ENCODE assay signal across 28 cellular contexts in genomic region chr11:95104916-95105315, GRCh38. TPM values are rescaled to one million over a fixed set of nuclear protein-coding genes. Genes with fewer than 3 reads are reported as not detected.
"Had no signal": no experiment of that assay in that cellular context is flagged by ENCODE, and none has a peak within 500 bp of the region (broad histone marks: within the 10 kb centered on the region; RNA-seq: fewer than 3 reads in every experiment).

No MANE protein-coding gene starts in this region.

- ATAC-seq: activated T-helper 17 cell treated with anti-CD3 and anti-CD28 coated beads, Interleukin-2, amount 50 U/mL, for 72 hours; heart left ventricle; left cardiac atrium; stimulated activated effector memory CD8-positive, alpha-beta T cell treated with anti-CD3 and anti-CD28 coated beads, Interleukin-12 subunit alpha, Interleukin-12 subunit beta, amount 100 ng/mL, for 72 hours; stimulated activated naive CD8-positive, alpha-beta T cell treated with anti-CD3 and anti-CD28 coated beads, Interleukin-15, amount 100 ng/mL, for 72 hours had no signal

- DNase-seq: activated CD4-positive, alpha-beta T cell treated with anti-CD3 and anti-CD28 coated beads for 1 hour; activated CD4-positive, alpha-beta T cell treated with anti-CD3 and anti-CD28 coated beads, Interleukin-2, amount 50 U/mL, for 1 hour; activated CD8-positive, alpha-beta memory T cell treated with anti-CD3 and anti-CD28 coated beads, Interleukin-2, amount 50 U/mL, for 4 hours; activated naive CD4-positive, alpha-beta T cell; activated T-cell treated with anti-CD3 and anti-CD28 coated beads, Interleukin-2, amount 50 U/mL, for 24 hours; adrenal gland; brain microvascular endothelial cell; central memory CD4-positive, alpha-beta T cell; colonic mucosa; esophagus squamous epithelium; heart left ventricle; left cardiac atrium; naive B cell; stimulated activated CD4-positive, alpha-beta T cell treated with anti-CD3 and anti-CD28 coated beads, Interleukin-2, amount 100 ng/mL, for 24 hours; stimulated activated naive CD8-positive, alpha-beta T cell treated with anti-CD3 and anti-CD28 coated beads, Interleukin-15, amount 100 ng/mL, for 72 hours; tibial artery had no signal

- H3K9me3 Mint-ChIP-seq: activated T-cell treated with anti-CD3 and anti-CD28 coated beads, Interleukin-2, amount 50 U/mL, for 24 hours; activated T-helper 17 cell treated with anti-CD3 and anti-CD28 coated beads, Interleukin-2, amount 50 U/mL, for 72 hours; naive B cell; stimulated activated effector memory CD8-positive, alpha-beta T cell treated with anti-CD3 and anti-CD28 coated beads, Interleukin-12 subunit alpha, Interleukin-12 subunit beta, amount 100 ng/mL, for 72 hours; stimulated activated naive CD8-positive, alpha-beta T cell treated with anti-CD3 and anti-CD28 coated beads, Interleukin-15, amount 100 ng/mL, for 72 hours; T-helper 2 cell treated with Interferon-gamma antibody and Interleukin-4, amounts not matched to agents 5 μg/mL and 100 μg/mL, for 36 hours had no signal

- H3K36me3 ChIP-seq: adrenal gland, colonic mucosa, prostate gland, right atrium auricular region had no signal

- H3K4me3 ChIP-seq: adrenal gland, ascending aorta, colonic mucosa, esophagus squamous epithelium, heart left ventricle, prostate gland, right atrium auricular region, skin epidermis, tibial artery had no signal

- H3K4me1 ChIP-seq: colonic mucosa, prostate gland had no signal

- H3K27me3 Mint-ChIP-seq: activated naive CD8-positive, alpha-beta T cell; activated T-cell treated with anti-CD3 and anti-CD28 coated beads, Interleukin-2, amount 50 U/mL, for 24 hours; activated T-helper 17 cell treated with anti-CD3 and anti-CD28 coated beads, Interleukin-2, amount 50 U/mL, for 72 hours; naive B cell; stimulated activated naive CD8-positive, alpha-beta T cell treated with anti-CD3 and anti-CD28 coated beads, Interleukin-15, amount 100 ng/mL, for 72 hours had no signal

- H3K27ac Mint-ChIP-seq: activated naive CD8-positive, alpha-beta T cell; activated T-cell treated with anti-CD3 and anti-CD28 coated beads, Interleukin-2, amount 50 U/mL, for 24 hours; activated T-helper 17 cell treated with anti-CD3 and anti-CD28 coated beads, Interleukin-2, amount 50 U/mL, for 72 hours; stimulated activated naive CD8-positive, alpha-beta T cell treated with anti-CD3 and anti-CD28 coated beads, Interleukin-15, amount 100 ng/mL, for 72 hours; T-helper 2 cell treated with Interferon-gamma antibody and Interleukin-4, amounts not matched to agents 5 μg/mL and 100 μg/mL, for 36 hours had no signal

- H3K27ac ChIP-seq: adrenal gland, ascending aorta, brain microvascular endothelial cell, colonic mucosa, esophagus squamous epithelium, heart left ventricle, prostate gland, right atrium auricular region, skin epidermis, tibial artery had no signal

- H3K4me3 Mint-ChIP-seq: activated naive CD8-positive, alpha-beta T cell; activated T-cell treated with anti-CD3 and anti-CD28 coated beads, Interleukin-2, amount 50 U/mL, for 24 hours; activated T-helper 17 cell treated with anti-CD3 and anti-CD28 coated beads, Interleukin-2, amount 50 U/mL, for 72 hours; stimulated activated effector memory CD8-positive, alpha-beta T cell treated with anti-CD3 and anti-CD28 coated beads, Interleukin-12 subunit alpha, Interleukin-12 subunit beta, amount 100 ng/mL, for 72 hours; stimulated activated naive CD8-positive, alpha-beta T cell treated with anti-CD3 and anti-CD28 coated beads, Interleukin-15, amount 100 ng/mL, for 72 hours; T-helper 2 cell treated with Interferon-gamma antibody and Interleukin-4, amounts not matched to agents 5 μg/mL and 100 μg/mL, for 36 hours had no signal

- H3K9me3 ChIP-seq: adrenal gland, ascending aorta, colonic mucosa, esophagus squamous epithelium, heart left ventricle, prostate gland, right atrium auricular region, tibial artery had no signal

- H3K27me3 ChIP-seq: adrenal gland, ascending aorta, brain microvascular endothelial cell, colonic mucosa, esophagus squamous epithelium, heart left ventricle, right atrium auricular region, tibial artery had no signal

RNA-seq across cellular contexts. Expression of gene KDM4F, which starts 55.7 kb away (rescaled TPM):
- total RNA-seq: activated T-helper 17 cell treated with anti-CD3 and anti-CD28 coated beads, Interleukin-2, amount 50 U/mL, for 72 hours; adrenal gland; ascending aorta; colonic mucosa; esophagus squamous epithelium; heart left ventricle; left cardiac atrium; liver; mononuclear cell; osteocyte; prostate gland; right atrium auricular region; ureter had no signal
